11 cellular contexts compared by ENCODE assay signal in the genomic region with DNA sequence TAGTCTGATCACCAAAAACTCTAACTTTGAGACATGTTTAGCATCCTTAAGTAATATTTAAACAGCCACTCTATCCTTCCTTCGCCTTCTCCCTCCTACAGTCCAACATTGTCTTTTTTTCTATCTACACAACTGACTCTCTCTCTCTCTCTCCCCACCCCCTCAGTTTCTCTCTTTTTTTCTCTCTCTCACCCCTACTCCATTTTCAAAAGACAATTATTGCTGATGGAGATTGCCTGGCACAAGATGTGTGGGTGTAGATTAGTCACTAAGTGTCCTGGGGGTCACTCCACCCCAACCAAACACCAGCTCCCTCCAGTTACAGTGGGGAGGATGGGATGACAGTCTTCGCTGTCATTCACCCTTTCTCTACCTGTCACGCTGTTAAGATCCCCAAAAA.
"Had no signal": no experiment of that assay in that cellular context is flagged by ENCODE, and none has a peak within 500 bp of the region (broad histone marks: within the 10 kb centered on the region; RNA-seq: fewer than 3 reads in every experiment).

No MANE protein-coding gene starts in this region.

- H3K4me2 ChIP-seq: GM23338 had no signal

- H3K27ac ChIP-seq: GM23248 had no signal

- H3K4me3 ChIP-seq: GM23248, GM23338, HAP-1 had no signal

- FAIRE-seq: H1, H54 had no signal

- H3K27ac Mint-ChIP-seq: GM23338, H9, HFFc6 had no signal

- H3K36me3 ChIP-seq: HAP-1 had no signal

- DNase-seq: GM23248, GOT3, H7, H9, HCEC 1CT, HFFc6 had no signal

- H3K9me3 ChIP-seq: HAP-1 had no signal

- H3K9me3 Mint-ChIP-seq: GM23338, H9, HFFc6 had no signal

- H3K4me3 Mint-ChIP-seq: GM23338, H9, HFFc6 had no signal

- H2AFZ ChIP-seq: GM23248, GM23338 had no signal

- H3K9ac ChIP-seq: GM23248 had no signal

- ATAC-seq: GM23338, HCT116 had no signal
